Comparison of ENCODE assay signal across 1 cellular context in the genomic region with DNA sequence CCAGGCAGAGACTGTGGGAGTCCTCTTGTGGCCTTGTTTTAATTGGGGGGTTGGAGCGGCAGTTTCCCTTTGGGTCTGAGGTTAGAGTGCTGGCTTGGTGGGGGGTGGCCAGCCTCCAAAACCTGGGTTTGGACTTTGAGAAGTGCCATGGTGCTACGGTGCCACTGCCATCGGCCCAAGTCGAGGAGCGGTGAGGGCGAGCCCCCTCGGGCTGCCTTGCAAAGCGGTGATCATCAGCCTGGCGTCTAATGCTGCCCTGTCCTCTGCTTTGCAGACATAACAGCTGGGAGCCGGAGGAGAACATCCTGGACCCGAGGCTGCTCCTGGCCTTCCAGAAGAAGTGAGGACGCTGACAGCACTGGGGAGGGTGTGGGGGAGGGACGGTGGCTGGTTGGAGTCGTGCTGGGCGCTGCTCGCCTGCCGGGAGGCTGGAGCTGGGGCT.
TF ChIP-seq lines count a peak whose summit lies in the region.

No MANE protein-coding gene starts in this region.

TF ChIP-seq in GM23338, 12 proteins besides CTCF, POLR2A, EP300 and RAD21 (continued from another document):
- TF ChIP-seq, protein P1, sequence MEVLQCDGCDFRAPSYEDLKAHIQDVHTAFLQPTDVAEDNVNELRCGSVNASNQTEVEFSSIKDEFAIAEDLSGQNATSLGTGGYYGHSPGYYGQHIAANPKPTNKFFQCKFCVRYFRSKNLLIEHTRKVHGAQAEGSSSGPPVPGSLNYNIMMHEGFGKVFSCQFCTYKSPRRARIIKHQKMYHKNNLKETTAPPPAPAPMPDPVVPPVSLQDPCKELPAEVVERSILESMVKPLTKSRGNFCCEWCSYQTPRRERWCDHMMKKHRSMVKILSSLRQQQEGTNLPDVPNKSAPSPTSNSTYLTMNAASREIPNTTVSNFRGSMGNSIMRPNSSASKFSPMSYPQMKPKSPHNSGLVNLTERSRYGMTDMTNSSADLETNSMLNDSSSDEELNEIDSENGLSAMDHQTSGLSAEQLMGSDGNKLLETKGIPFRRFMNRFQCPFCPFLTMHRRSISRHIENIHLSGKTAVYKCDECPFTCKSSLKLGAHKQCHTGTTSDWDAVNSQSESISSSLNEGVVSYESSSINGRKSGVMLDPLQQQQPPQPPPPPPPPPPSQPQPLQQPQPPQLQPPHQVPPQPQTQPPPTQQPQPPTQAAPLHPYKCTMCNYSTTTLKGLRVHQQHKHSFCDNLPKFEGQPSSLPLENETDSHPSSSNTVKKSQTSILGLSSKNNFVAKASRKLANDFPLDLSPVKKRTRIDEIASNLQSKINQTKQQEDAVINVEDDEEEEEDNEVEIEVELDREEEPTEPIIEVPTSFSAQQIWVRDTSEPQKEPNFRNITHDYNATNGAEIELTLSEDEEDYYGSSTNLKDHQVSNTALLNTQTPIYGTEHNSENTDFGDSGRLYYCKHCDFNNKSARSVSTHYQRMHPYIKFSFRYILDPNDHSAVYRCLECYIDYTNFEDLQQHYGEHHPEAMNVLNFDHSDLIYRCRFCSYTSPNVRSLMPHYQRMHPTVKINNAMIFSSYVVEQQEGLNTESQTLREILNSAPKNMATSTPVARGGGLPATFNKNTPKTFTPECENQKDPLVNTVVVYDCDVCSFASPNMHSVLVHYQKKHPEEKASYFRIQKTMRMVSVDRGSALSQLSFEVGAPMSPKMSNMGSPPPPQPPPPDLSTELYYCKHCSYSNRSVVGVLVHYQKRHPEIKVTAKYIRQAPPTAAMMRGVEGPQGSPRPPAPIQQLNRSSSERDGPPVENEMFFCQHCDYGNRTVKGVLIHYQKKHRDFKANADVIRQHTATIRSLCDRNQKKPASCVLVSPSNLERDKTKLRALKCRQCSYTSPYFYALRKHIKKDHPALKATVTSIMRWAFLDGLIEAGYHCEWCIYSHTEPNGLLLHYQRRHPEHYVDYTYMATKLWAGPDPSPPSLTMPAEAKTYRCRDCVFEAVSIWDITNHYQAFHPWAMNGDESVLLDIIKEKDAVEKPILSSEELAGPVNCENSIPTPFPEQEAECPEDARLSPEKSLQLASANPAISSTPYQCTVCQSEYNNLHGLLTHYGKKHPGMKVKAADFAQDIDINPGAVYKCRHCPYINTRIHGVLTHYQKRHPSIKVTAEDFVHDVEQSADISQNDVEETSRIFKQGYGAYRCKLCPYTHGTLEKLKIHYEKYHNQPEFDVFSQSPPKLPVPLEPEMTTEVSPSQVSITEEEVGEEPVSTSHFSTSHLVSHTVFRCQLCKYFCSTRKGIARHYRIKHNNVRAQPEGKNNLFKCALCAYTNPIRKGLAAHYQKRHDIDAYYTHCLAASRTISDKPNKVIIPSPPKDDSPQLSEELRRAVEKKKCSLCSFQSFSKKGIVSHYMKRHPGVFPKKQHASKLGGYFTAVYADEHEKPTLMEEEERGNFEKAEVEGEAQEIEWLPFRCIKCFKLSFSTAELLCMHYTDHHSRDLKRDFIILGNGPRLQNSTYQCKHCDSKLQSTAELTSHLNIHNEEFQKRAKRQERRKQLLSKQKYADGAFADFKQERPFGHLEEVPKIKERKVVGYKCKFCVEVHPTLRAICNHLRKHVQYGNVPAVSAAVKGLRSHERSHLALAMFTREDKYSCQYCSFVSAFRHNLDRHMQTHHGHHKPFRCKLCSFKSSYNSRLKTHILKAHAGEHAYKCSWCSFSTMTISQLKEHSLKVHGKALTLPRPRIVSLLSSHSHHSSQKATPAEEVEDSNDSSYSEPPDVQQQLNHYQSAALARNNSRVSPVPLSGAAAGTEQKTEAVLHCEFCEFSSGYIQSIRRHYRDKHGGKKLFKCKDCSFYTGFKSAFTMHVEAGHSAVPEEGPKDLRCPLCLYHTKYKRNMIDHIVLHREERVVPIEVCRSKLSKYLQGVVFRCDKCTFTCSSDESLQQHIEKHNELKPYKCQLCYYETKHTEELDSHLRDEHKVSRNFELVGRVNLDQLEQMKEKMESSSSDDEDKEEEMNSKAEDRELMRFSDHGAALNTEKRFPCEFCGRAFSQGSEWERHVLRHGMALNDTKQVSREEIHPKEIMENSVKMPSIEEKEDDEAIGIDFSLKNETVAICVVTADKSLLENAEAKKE (CRISPR knock-in tag; IDR thresholded peaks at IDR 0.05): no peak
- TF ChIP-seq, protein P2, sequence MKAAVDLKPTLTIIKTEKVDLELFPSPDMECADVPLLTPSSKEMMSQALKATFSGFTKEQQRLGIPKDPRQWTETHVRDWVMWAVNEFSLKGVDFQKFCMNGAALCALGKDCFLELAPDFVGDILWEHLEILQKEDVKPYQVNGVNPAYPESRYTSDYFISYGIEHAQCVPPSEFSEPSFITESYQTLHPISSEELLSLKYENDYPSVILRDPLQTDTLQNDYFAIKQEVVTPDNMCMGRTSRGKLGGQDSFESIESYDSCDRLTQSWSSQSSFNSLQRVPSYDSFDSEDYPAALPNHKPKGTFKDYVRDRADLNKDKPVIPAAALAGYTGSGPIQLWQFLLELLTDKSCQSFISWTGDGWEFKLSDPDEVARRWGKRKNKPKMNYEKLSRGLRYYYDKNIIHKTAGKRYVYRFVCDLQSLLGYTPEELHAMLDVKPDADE (IDR thresholded peaks at IDR 0.05): no peak
- TF ChIP-seq ZNF114 (CRISPR knock-in tag; IDR thresholded peaks at IDR 0.05): no peak
- no peak for TF ChIP-seq STAT1 (IDR thresholded peaks at IDR 0.05; ENCODE audit: unreplicated experiment)
- no peak for TF ChIP-seq POLR2AphosphoS5 (IDR thresholded peaks at IDR 0.05; ENCODE audit: low read depth)
- TF ChIP-seq NANOG (IDR thresholded peaks at IDR 0.05; ENCODE audit: borderline replicate concordance): no peak
- no peak for TF ChIP-seq EZH2 (IDR thresholded peaks at IDR 0.05; ENCODE audit: low read depth, unreplicated experiment)
